Comparison of ENCODE assay signal across 10 cellular contexts in genomic region chr1:234965128-234965527, GRCh38.
DNase-seq lines count a peak whose midpoint lies in the region; ATAC-seq and TF ChIP-seq lines count a peak whose summit lies in the region.
"Had no signal": no experiment of that assay in that cellular context is flagged by ENCODE, and none has a peak within 500 bp of the region (broad histone marks: within the 10 kb centered on the region; RNA-seq: fewer than 3 reads in every experiment).

No MANE protein-coding gene starts in this region.

- peak overlapping the region; percentile 92 for H3K27ac Mint-ChIP-seq in central memory CD8-positive, alpha-beta T cell (ENCODE audit: low read depth)
- peak overlapping the region; percentile 92 to 98 for H3K27ac Mint-ChIP-seq in natural killer cell

- no peak overlapping the region for H3K4me3 ChIP-seq in HAP-1

- no peak for ATAC-seq in central memory CD8-positive, alpha-beta T cell (replicated peaks; ENCODE audit: extremely low read depth, poor library complexity, severe bottlenecking)
- ATAC-seq in natural killer cell (no peak), GM18907 (IDR thresholded peaks at IDR 0.05; ENCODE audit: unreplicated experiment) (no peak)

- intact Hi-C loops in natural killer cell (cut with micrococcal nuclease): no loop called here

- H3K4me3 Mint-ChIP-seq in central memory CD8-positive, alpha-beta T cell: peak overlapping the region; percentile 41
- peak overlapping the region; percentile 7 for H3K4me3 Mint-ChIP-seq in natural killer cell

- DNase-seq in NOMO-1 (lab: John Stamatoyannopoulos, UW; ENCODE audit: unreplicated experiment in 2 of 2) (peak; percentile 73 to 77), natural killer cell (no peak), NCI-H510A (lab: John Stamatoyannopoulos, UW) (no peak), HAP-1 (ENCODE audit: low spot score in 2 of 2) (no peak)
- DNase-seq in central memory CD8-positive, alpha-beta T cell (ENCODE audit: low spot score in 2 of 2): no peak
- DNase-seq in activated effector memory CD4-positive, alpha-beta T cell treated with Interleukin-2 at 50 U/mL for 16 hours: no peak
- DNase-seq: SW 1271 had no signal

- in situ Hi-C loops in HAP-1 (cut with MboI; ENCODE audit: low sequenced_read_pairs): no loop called here

- no peaks in the 10 kb centered on the region for H3K27me3 ChIP-seq in HAP-1 (ENCODE audit: low read depth)

- H3K4me1 ChIP-seq in HAP-1: peaks cover 6% of the 10 kb centered on the region; the same call in 1 of the 2 replicates

- peaks cover 2% of the 10 kb centered on the region for H3K36me3 Mint-ChIP-seq in central memory CD8-positive, alpha-beta T cell (ENCODE audit: insufficient read depth)
- no peaks in the 10 kb centered on the region for H3K36me3 Mint-ChIP-seq in natural killer cell

- peaks cover 8% of the 10 kb centered on the region for H3K27me3 Mint-ChIP-seq in central memory CD8-positive, alpha-beta T cell
- H3K27me3 Mint-ChIP-seq in natural killer cell (ENCODE audit: low read depth in 2 of 2): peaks cover 6 to 7% of the 10 kb centered on the region in 2 donors

- no peaks in the 10 kb centered on the region for H3K9me3 Mint-ChIP-seq in central memory CD8-positive, alpha-beta T cell
- peaks cover 0 to 3% of the 10 kb centered on the region in 2 donors for H3K9me3 Mint-ChIP-seq in natural killer cell

- H3K27ac ChIP-seq in C4-2B: peak overlapping the region; percentile 52
- H3K27ac ChIP-seq: KMS-11 had no signal

- H3K36me3 ChIP-seq in HAP-1 (replicated peaks): no peaks in the 10 kb centered on the region

- H3K9me3 ChIP-seq in HAP-1: no peaks in the 10 kb centered on the region

- TF ChIP-seq CTCF in C4-2B (conservative IDR thresholded peaks at IDR 0.05) (no peak), natural killer cell (IDR thresholded peaks at IDR 0.05) (no peak)

- peaks cover 58% of the 10 kb centered on the region for H3K4me1 Mint-ChIP-seq in central memory CD8-positive, alpha-beta T cell
- peaks cover 41 to 50% of the 10 kb centered on the region in 2 donors for H3K4me1 Mint-ChIP-seq in natural killer cell

Comparison
In these comparisons a context has a peak if more than half of its experiments do, and no peak if none do; other contexts are left out.
1. DNase-seq: peak in NOMO-1 (2 of 2); none in central memory CD8-positive, alpha-beta T cell (0 of 2), natural killer cell (single experiment), NCI-H510A (single experiment), activated effector memory CD4-positive, alpha-beta T cell treated with Interleukin-2 at 50 U/mL for 16 hours (single experiment) and HAP-1 (0 of 2).